Comparison of ENCODE assay signal across 15 cellular contexts in the genomic region with DNA sequence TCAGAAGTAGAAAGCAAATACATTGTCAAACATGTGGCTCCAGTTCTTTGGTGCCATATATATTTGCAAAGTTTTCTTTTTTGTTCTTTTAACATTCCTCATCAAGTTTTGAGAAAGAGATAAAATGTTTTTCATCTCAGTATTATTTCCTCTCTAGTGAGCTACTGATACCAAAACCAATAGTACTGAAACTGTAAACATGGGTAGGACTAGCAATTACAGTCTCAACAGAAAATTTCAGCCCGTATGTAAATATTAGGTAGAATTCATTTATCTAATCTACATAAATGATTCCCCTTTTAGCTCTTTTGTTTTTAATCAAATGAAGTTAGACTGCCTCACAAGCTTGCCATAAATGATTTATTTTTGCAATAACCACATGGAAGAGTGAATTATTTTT.
DNase-seq lines count a peak whose midpoint lies in the region; ATAC-seq and TF ChIP-seq lines count a peak whose summit lies in the region.
"Had no signal": no experiment of that assay in that cellular context is flagged by ENCODE, and none has a peak within 500 bp of the region (broad histone marks: within the 10 kb centered on the region; RNA-seq: fewer than 3 reads in every experiment).

No MANE protein-coding gene starts in this region.

- peaks cover 0 to 2% of the 10 kb centered on the region in 2 donors for H3K4me1 Mint-ChIP-seq in stimulated activated naive B cell treated with anti-CD40 and anti-IgM and Interleukin-4, amounts not matched to agents 10 μg/mL and 1 μg/mL and 100 μg/mL, for 72 hours

- H3K36me3 Mint-ChIP-seq in stimulated activated naive B cell treated with anti-CD40 and anti-IgM and Interleukin-4, amounts not matched to agents 10 μg/mL and 1 μg/mL and 100 μg/mL, for 72 hours: peaks cover 37 to 52% of the 10 kb centered on the region in 2 donors

- no peaks in the 10 kb centered on the region for H3K27me3 Mint-ChIP-seq in stimulated activated naive B cell treated with anti-CD40 and anti-IgM and Interleukin-4, amounts not matched to agents 10 μg/mL and 1 μg/mL and 100 μg/mL, for 72 hours

- ATAC-seq in GM19372 (IDR thresholded peaks at IDR 0.05; ENCODE audit: low read depth, unreplicated experiment): peak; percentile 53
- ATAC-seq in HG02610 (IDR thresholded peaks at IDR 0.05; ENCODE audit: unreplicated experiment): peak; percentile 51
- peak; percentile 75 for ATAC-seq in HG03354 (IDR thresholded peaks at IDR 0.05; ENCODE audit: poor library complexity, severe bottlenecking, unreplicated experiment)
- no peak for ATAC-seq in stimulated activated naive B cell treated with anti-CD40 and anti-IgM and Interleukin-4, amounts not matched to agents 10 μg/mL and 1 μg/mL and 100 μg/mL, for 72 hours (replicated peaks)
- ATAC-seq: activated CD8-positive, alpha-beta T cell treated with anti-CD3 and anti-CD28 coated beads, Interleukin-2, amount 10 ng/mL, durations not matched to agents 7 days and 5 days; CD8-positive, alpha-beta T cell; K562; stimulated activated naive CD8-positive, alpha-beta T cell treated with anti-CD3 and anti-CD28 coated beads, Interleukin-15, Interleukin-2, amounts not matched to agents 100 U/mL and 50 U/mL, for 24 hours had no signal

- H3K4me3 Mint-ChIP-seq in stimulated activated naive B cell treated with anti-CD40 and anti-IgM and Interleukin-4, amounts not matched to agents 10 μg/mL and 1 μg/mL and 100 μg/mL, for 72 hours: no peak overlapping the region
- H3K4me3 Mint-ChIP-seq: activated CD8-positive, alpha-beta T cell treated with anti-CD3 and anti-CD28 coated beads, Interleukin-2, amount 10 ng/mL, durations not matched to agents 7 days and 5 days; activated naive CD4-positive, alpha-beta T cell treated with anti-CD3 and anti-CD28 coated beads for 36 hours; CD8-positive, alpha-beta T cell had no signal

- H3K27ac Mint-ChIP-seq in stimulated activated naive B cell treated with anti-CD40 and anti-IgM and Interleukin-4, amounts not matched to agents 10 μg/mL and 1 μg/mL and 100 μg/mL, for 72 hours: no peak overlapping the region
- H3K27ac Mint-ChIP-seq: activated CD8-positive, alpha-beta T cell treated with anti-CD3 and anti-CD28 coated beads, Interleukin-2, amount 10 ng/mL, durations not matched to agents 7 days and 5 days; activated naive CD4-positive, alpha-beta T cell treated with anti-CD3 and anti-CD28 coated beads for 36 hours; CD8-positive, alpha-beta T cell had no signal

- no peak for TF ChIP-seq CTCF in GM10266 (IDR thresholded peaks at IDR 0.05; ENCODE audit: control insufficient read depth, insufficient read depth, low read depth, missing control alignments)

- no peaks in the 10 kb centered on the region for H3K9me3 Mint-ChIP-seq in stimulated activated naive B cell treated with anti-CD40 and anti-IgM and Interleukin-4, amounts not matched to agents 10 μg/mL and 1 μg/mL and 100 μg/mL, for 72 hours
- H3K9me3 Mint-ChIP-seq: activated naive CD4-positive, alpha-beta T cell treated with anti-CD3 and anti-CD28 coated beads for 36 hours; CD8-positive, alpha-beta T cell had no signal

- peak; percentile 9 for DNase-seq in GM10266 (ENCODE audit: extremely low spot score)
- DNase-seq in stimulated activated naive B cell treated with anti-CD40 and anti-IgM and Interleukin-4, amounts not matched to agents 10 μg/mL and 1 μg/mL and 100 μg/mL, for 72 hours: no peak
- no peak for DNase-seq in iPS-NIHi11 (ENCODE audit: low spot score)
- DNase-seq in NCI-H2029 (lab: John Stamatoyannopoulos, UW): no peak
- DNase-seq in activated effector memory CD4-positive, alpha-beta T cell treated with Interleukin-2 at 50 U/mL for 16 hours: no peak
- DNase-seq: activated CD8-positive, alpha-beta T cell treated with anti-CD3 and anti-CD28 coated beads, Interleukin-2, amount 10 ng/mL, durations not matched to agents 7 days and 5 days; activated naive CD4-positive, alpha-beta T cell treated with anti-CD3 and anti-CD28 coated beads for 36 hours; CD8-positive, alpha-beta T cell; erythroblast; NCI-H226; stimulated activated naive CD8-positive, alpha-beta T cell treated with anti-CD3 and anti-CD28 coated beads, Interleukin-15, Interleukin-2, amounts not matched to agents 100 U/mL and 50 U/mL, for 24 hours had no signal

Comparison
In these comparisons a context has a peak if more than half of its experiments do, and no peak if none do; other contexts are left out.
1. ATAC-seq: peak in GM19372 (single experiment), HG02610 (single experiment) and HG03354 (single experiment); none in stimulated activated naive B cell treated with anti-CD40 and anti-IgM and Interleukin-4, amounts not matched to agents 10 μg/mL and 1 μg/mL and 100 μg/mL, for 72 hours (0 of 2).